Comparison of ENCODE assay signal across 17 cellular contexts in genomic region chr15:48005921-48006541, GRCh38.
A peak's percentile ranks its signal among the peaks of the same experiment; 100 is the strongest.
DNase-seq lines count a peak whose midpoint lies in the region; ATAC-seq and TF ChIP-seq lines count a peak whose summit lies in the region.
"Had no signal": no experiment of that assay in that cellular context is flagged by ENCODE, and none has a peak within 500 bp of the region (broad histone marks: within the 10 kb centered on the region; RNA-seq: fewer than 3 reads in every experiment).

No MANE protein-coding gene starts in this region.

- TF ChIP-seq POLR2A in suprapubic skin (IDR thresholded peaks at IDR 0.05): no peak

- peaks cover 0 to 8% (median under 1%) of the 10 kb centered on the region in 5 donors for H3K27me3 Mint-ChIP-seq in naive thymus-derived CD8-positive, alpha-beta T cell

- POLR2A ChIA-PET in naive thymus-derived CD8-positive, alpha-beta T cell (lab: Charles Lee): no interaction called here

- H3K36me3 ChIP-seq in HAP-1 (replicated peaks) (no peaks in the 10 kb centered on the region), suprapubic skin (no peaks in the 10 kb centered on the region)
- H3K36me3 ChIP-seq: prostate gland had no signal

- no peak for TF ChIP-seq CTCF in suprapubic skin (IDR thresholded peaks at IDR 0.05)

- no peak for TF ChIP-seq EP300 in suprapubic skin (IDR thresholded peaks at IDR 0.05)

- ATAC-seq in naive thymus-derived CD8-positive, alpha-beta T cell: no peak
- no peak for ATAC-seq in HG02885 (IDR thresholded peaks at IDR 0.05; ENCODE audit: poor library complexity, unreplicated experiment)
- ATAC-seq: activated CD4-positive, CD25-positive, alpha-beta regulatory T cell treated with anti-CD3 and anti-CD28 coated beads, Interleukin-2, amount 50 U/mL, for 24 hours had no signal

- H3K4me1 ChIP-seq in HAP-1 (peaks cover 15% of the 10 kb centered on the region), suprapubic skin (peaks cover 12% of the 10 kb centered on the region)
- H3K4me1 ChIP-seq: prostate gland had no signal

- no peak overlapping the region for H3K4me3 Mint-ChIP-seq in naive thymus-derived CD8-positive, alpha-beta T cell
- H3K4me3 Mint-ChIP-seq: CD4-positive, alpha-beta T cell had no signal

- no peak overlapping the region for H3K27ac Mint-ChIP-seq in naive thymus-derived CD8-positive, alpha-beta T cell
- H3K27ac Mint-ChIP-seq: CD4-positive, alpha-beta T cell had no signal

- no peaks in the 10 kb centered on the region for H3K36me3 Mint-ChIP-seq in naive thymus-derived CD8-positive, alpha-beta T cell

- DNase-seq in HAP-1 (ENCODE audit: low spot score in 2 of 2) (peak; percentile 35 to 64), cerebellar cortex (ENCODE audit: low spot score) (peak; percentile 2), kidney glomerular epithelial cell (lab: John Stamatoyannopoulos, UW) (peak; percentile 72), suprapubic skin (ENCODE audit: low spot score in 2 of 2) (peak; percentile 69 to 81), NCI-H2081 treated with DMSO at 0.1 percent for 48 hours (lab: John Stamatoyannopoulos, UW) (no peak)
- no peak for DNase-seq in naive thymus-derived CD8-positive, alpha-beta T cell
- DNase-seq in activated T-cell treated with anti-CD3 and anti-CD28 coated beads, Interleukin-2, amount 50 U/mL, for 48 hours: no peak
- DNase-seq: amygdala; CD4-positive, alpha-beta T cell; NCI-H2081; SK-N-SH; stimulated activated CD4-positive, alpha-beta T cell treated with anti-CD3 and anti-CD28 coated beads, Interleukin-2, amount 100 ng/mL, for 48 hours; stimulated activated naive CD4-positive, alpha-beta T cell had no signal

- H3K4me3 ChIP-seq in HAP-1: no peak overlapping the region
- H3K4me3 ChIP-seq in suprapubic skin: no peak overlapping the region
- H3K4me3 ChIP-seq: prostate gland had no signal

- peaks cover 0 to 9% (median 0%) of the 10 kb centered on the region in 4 donors for H3K4me1 Mint-ChIP-seq in naive thymus-derived CD8-positive, alpha-beta T cell

- peaks cover 0 to 4% (median 0%) of the 10 kb centered on the region in 9 donors for H3K9me3 Mint-ChIP-seq in naive thymus-derived CD8-positive, alpha-beta T cell
- H3K9me3 Mint-ChIP-seq: CD4-positive, alpha-beta T cell had no signal

- H3K27me3 ChIP-seq in HAP-1 (ENCODE audit: low read depth) (no peaks in the 10 kb centered on the region), suprapubic skin (no peaks in the 10 kb centered on the region)

- in situ Hi-C loops in HAP-1 (cut with MboI; ENCODE audit: low sequenced_read_pairs): no loop called here

- H3K27ac ChIP-seq in suprapubic skin: peak overlapping the region; percentile 40
- H3K27ac ChIP-seq: KMS-11, prostate gland had no signal

- no peaks in the 10 kb centered on the region for H3K9me3 ChIP-seq in HAP-1
- no peaks in the 10 kb centered on the region for H3K9me3 ChIP-seq in suprapubic skin
- H3K9me3 ChIP-seq: prostate gland, SK-N-SH had no signal

- 32% methylated on average over 9 of the region's 9 CpGs for WGBS in suprapubic skin

Comparison
In these comparisons a context has a peak if more than half of its experiments do, and no peak if none do; other contexts are left out.
1. DNase-seq: peak in HAP-1 (2 of 2), cerebellar cortex (single experiment), kidney glomerular epithelial cell (single experiment) and suprapubic skin (2 of 2); none in naive thymus-derived CD8-positive, alpha-beta T cell (0 of 10), NCI-H2081 treated with DMSO at 0.1 percent for 48 hours (single experiment) and activated T-cell treated with anti-CD3 and anti-CD28 coated beads, Interleukin-2, amount 50 U/mL, for 48 hours (0 of 2).